ENCODE assay signal across 19 cellular contexts in genomic region chr4:139600662-139601061, GRCh38.
"Had no signal": no experiment of that assay in that cellular context is flagged by ENCODE, and none has a peak within 500 bp of the region (broad histone marks: within the 10 kb centered on the region; RNA-seq: fewer than 3 reads in every experiment).

No MANE protein-coding gene starts in this region.

- H3K4me1 ChIP-seq: right atrium auricular region, sigmoid colon had no signal

- ATAC-seq: heart left ventricle; left colon; naive thymus-derived CD8-positive, alpha-beta T cell; stimulated activated naive B cell treated with anti-CD40 and anti-IgM and Interleukin-4, amounts not matched to agents 10 μg/mL and 1 μg/mL and 100 μg/mL, for 72 hours; stimulated activated naive CD8-positive, alpha-beta T cell treated with anti-CD3 and anti-CD28 coated beads, Interleukin-15, amount 100 ng/mL, for 72 hours had no signal

- H3K36me3 ChIP-seq: heart left ventricle, right atrium auricular region, sigmoid colon, tibial nerve, upper lobe of right lung, vagina had no signal

- H3K27me3 ChIP-seq: heart left ventricle, right atrium auricular region, sigmoid colon, testis, tibial nerve, upper lobe of right lung, vagina had no signal

- H3K9me3 ChIP-seq: heart left ventricle, right atrium auricular region, sigmoid colon, testis, tibial nerve, upper lobe of right lung, vagina had no signal

- H3K9me3 Mint-ChIP-seq: neural crest cell; stimulated activated naive B cell treated with anti-CD40 and anti-IgM and Interleukin-4, amounts not matched to agents 10 μg/mL and 1 μg/mL and 100 μg/mL, for 72 hours had no signal

- H3K36me3 Mint-ChIP-seq: naive thymus-derived CD8-positive, alpha-beta T cell; stimulated activated naive B cell treated with anti-CD40 and anti-IgM and Interleukin-4, amounts not matched to agents 10 μg/mL and 1 μg/mL and 100 μg/mL, for 72 hours had no signal

- H3K27ac Mint-ChIP-seq: endodermal cell; stimulated activated naive B cell treated with anti-CD40 and anti-IgM and Interleukin-4, amounts not matched to agents 10 μg/mL and 1 μg/mL and 100 μg/mL, for 72 hours; stimulated activated naive CD8-positive, alpha-beta T cell treated with anti-CD3 and anti-CD28 coated beads, Interleukin-15, amount 100 ng/mL, for 72 hours had no signal

- H3K4me3 Mint-ChIP-seq: endodermal cell; naive thymus-derived CD8-positive, alpha-beta T cell; neural crest cell; stimulated activated naive B cell treated with anti-CD40 and anti-IgM and Interleukin-4, amounts not matched to agents 10 μg/mL and 1 μg/mL and 100 μg/mL, for 72 hours; stimulated activated naive CD8-positive, alpha-beta T cell treated with anti-CD3 and anti-CD28 coated beads, Interleukin-15, amount 100 ng/mL, for 72 hours had no signal

- H3K4me1 Mint-ChIP-seq: stimulated activated naive B cell treated with anti-CD40 and anti-IgM and Interleukin-4, amounts not matched to agents 10 μg/mL and 1 μg/mL and 100 μg/mL, for 72 hours had no signal

- H3K4me3 ChIP-seq: heart left ventricle, right atrium auricular region, sigmoid colon, skin epidermis, testis, tibial nerve, upper lobe of right lung, vagina had no signal

- H3K27me3 Mint-ChIP-seq: stimulated activated naive B cell treated with anti-CD40 and anti-IgM and Interleukin-4, amounts not matched to agents 10 μg/mL and 1 μg/mL and 100 μg/mL, for 72 hours had no signal

- DNase-seq: effector CD4-positive, alpha-beta T cell; endodermal cell; heart left ventricle; hippocampal formation; left colon; naive thymus-derived CD8-positive, alpha-beta T cell; posterior cingulate gyrus; sigmoid colon; stimulated activated CD4-positive, alpha-beta T cell treated with anti-CD3 and anti-CD28 coated beads, Interleukin-2, amount 100 ng/mL, for 24 hours; stimulated activated CD4-positive, alpha-beta T cell treated with anti-CD3 and anti-CD28 coated beads, Interleukin-4, amount 100 ng/mL, for 4 hours; stimulated activated naive B cell treated with anti-CD40 and anti-IgM and Interleukin-4, amounts not matched to agents 10 μg/mL and 1 μg/mL and 100 μg/mL, for 72 hours; stimulated activated naive CD8-positive, alpha-beta T cell treated with anti-CD3 and anti-CD28 coated beads, Interleukin-15, amount 100 ng/mL, for 72 hours; testis; upper lobe of right lung had no signal

- H3K27ac ChIP-seq: heart left ventricle, right atrium auricular region, sigmoid colon, skin epidermis, testis, tibial nerve, upper lobe of right lung, vagina had no signal
